In the genomic region with DNA sequence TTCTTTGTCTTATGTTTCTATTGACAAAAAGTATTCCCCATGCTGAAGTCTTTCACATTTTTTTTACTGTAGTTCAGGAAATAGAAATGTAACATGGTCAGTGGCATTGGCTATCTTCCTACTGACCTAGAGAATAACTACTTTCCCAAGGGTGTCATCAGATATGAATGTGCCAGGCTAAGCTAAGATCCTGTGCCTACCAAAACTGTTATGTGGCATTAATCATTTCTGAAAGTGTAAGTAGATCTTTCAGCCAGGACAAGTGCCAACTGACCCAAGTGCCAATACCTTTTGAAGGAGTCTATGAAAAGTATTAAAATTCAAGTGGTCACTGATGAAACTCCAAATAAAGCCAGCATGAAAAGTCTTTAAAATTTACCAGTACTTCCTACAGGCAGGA, we compare ENCODE assay signal across 1 cellular context.
TF ChIP-seq lines count a peak whose summit lies in the region.

No MANE protein-coding gene starts in this region.

TF ChIP-seq in SK-N-SH treated with all-trans-retinoic acid at 6 μM for 48 hours, 23 proteins besides CTCF, POLR2A, EP300 and RAD21 (continued from another document):
- no peak for TF ChIP-seq TSHZ2 (CRISPR knock-in tag; IDR thresholded peaks at IDR 0.05)
- no peak for TF ChIP-seq TOX (CRISPR knock-in tag; IDR thresholded peaks at IDR 0.05; ENCODE audit: borderline replicate concordance)
- TF ChIP-seq ZNF8 (CRISPR knock-in tag; IDR thresholded peaks at IDR 0.05), result no peak
- no peak for TF ChIP-seq ESRRG (CRISPR knock-in tag; IDR thresholded peaks at IDR 0.05)
- TF ChIP-seq RARB (CRISPR knock-in tag; IDR thresholded peaks at IDR 0.05), result no peak
